In genomic region chr2:8806885-8807701, GRCh38 we compare ENCODE assay signal across 20 cellular contexts. TPM values are rescaled to one million over a fixed set of nuclear protein-coding genes. Genes with fewer than 3 reads are reported as not detected.
DNase-seq lines count a peak whose midpoint lies in the region; ATAC-seq and TF ChIP-seq lines count a peak whose summit lies in the region.
"Had no signal": no experiment of that assay in that cellular context is flagged by ENCODE, and none has a peak within 500 bp of the region (broad histone marks: within the 10 kb centered on the region; RNA-seq: fewer than 3 reads in every experiment).

No MANE protein-coding gene starts in this region.

- H3K27me3 ChIP-seq in WERI-Rb-1 (ENCODE audit: insufficient read depth, low read depth, severe bottlenecking) (no peaks in the 10 kb centered on the region), left lung (no peaks in the 10 kb centered on the region), gastrocnemius medialis (no peaks in the 10 kb centered on the region)
- H3K27me3 ChIP-seq: BLaER1 had no signal

- in situ Hi-C loops in gastrocnemius medialis (cut with MboI; ENCODE audit: low sequenced_read_pairs in 4 of 4), result no loop called here

- TF ChIP-seq CTCF in WERI-Rb-1 (IDR thresholded peaks at IDR 0.05; ENCODE audit: low read depth, low read length) (no peak), left lung (IDR thresholded peaks at IDR 0.05) (no peak), gastrocnemius medialis (IDR thresholded peaks at IDR 0.05 in 4 of 5, conservative IDR thresholded peaks at IDR 0.05 in 1 of 5) (no peak)
- TF ChIP-seq CTCF in activated CD8-positive, alpha-beta T cell treated with anti-CD3 and anti-CD28 coated beads for 36 hours (IDR thresholded peaks at IDR 0.05), result no peak

- POLR2A ChIA-PET in activated CD4-positive, alpha-beta T cell treated with anti-CD3 and anti-CD28 coated beads, Interleukin-2, amount 10 ng/mL, durations not matched to agents 7 days and 5 days (lab: Charles Lee), result no interaction called here
- POLR2A ChIA-PET in activated CD8-positive, alpha-beta T cell treated with anti-CD3 and anti-CD28 coated beads for 36 hours (lab: Charles Lee), result no interaction called here

- H3K4me1 ChIP-seq in left lung (peaks cover 0 to 14% of the 10 kb centered on the region in 2 donors), gastrocnemius medialis (peaks cover 28 to 31% of the 10 kb centered on the region in 2 donors)

- no peaks in the 10 kb centered on the region for H3K9me3 Mint-ChIP-seq in activated CD4-positive, alpha-beta T cell treated with anti-CD3 and anti-CD28 coated beads, Interleukin-2, amount 10 ng/mL, durations not matched to agents 7 days and 5 days
- H3K9me3 Mint-ChIP-seq in T-helper 2 cell treated with Interferon-gamma antibody and Interleukin-4, amounts not matched to agents 5 μg/mL and 100 μg/mL, for 36 hours, result no peaks in the 10 kb centered on the region
- no peaks in the 10 kb centered on the region for H3K9me3 Mint-ChIP-seq in activated CD8-positive, alpha-beta T cell treated with anti-CD3 and anti-CD28 coated beads for 36 hours
- H3K9me3 Mint-ChIP-seq: GM23338 had no signal

- H3K36me3 ChIP-seq in WERI-Rb-1, result peaks cover 56% of the 10 kb centered on the region
- peaks cover 3 to 88% of the 10 kb centered on the region in 2 donors for H3K36me3 ChIP-seq in left lung
- H3K36me3 ChIP-seq in gastrocnemius medialis, result peaks cover 0 to 46% of the 10 kb centered on the region in 2 donors

- intact Hi-C loops in left lung (cut with DNase I) (no loop called here), gastrocnemius medialis (cut with DNase I; ENCODE audit: low total_unique reads) (loop anchor here (5.0 kb wide), 1 partner anchor 805 kb away; no protein-coding TSS in a partner anchor)
- intact Hi-C loops in activated CD8-positive, alpha-beta T cell treated with anti-CD3 and anti-CD28 coated beads for 36 hours (cut with micrococcal nuclease), result loop anchor here (5.0 kb wide), 1 partner anchor 565 kb away; no protein-coding TSS in a partner anchor

- no peaks in the 10 kb centered on the region for H3K27me3 Mint-ChIP-seq in activated CD4-positive, alpha-beta T cell treated with anti-CD3 and anti-CD28 coated beads, Interleukin-2, amount 10 ng/mL, durations not matched to agents 7 days and 5 days
- no peaks in the 10 kb centered on the region for H3K27me3 Mint-ChIP-seq in T-helper 2 cell treated with Interferon-gamma antibody and Interleukin-4, amounts not matched to agents 5 μg/mL and 100 μg/mL, for 36 hours (ENCODE audit: low read depth)
- no peaks in the 10 kb centered on the region for H3K27me3 Mint-ChIP-seq in activated CD8-positive, alpha-beta T cell treated with anti-CD3 and anti-CD28 coated beads for 36 hours
- H3K27me3 Mint-ChIP-seq: CD4-positive, alpha-beta memory T cell had no signal

- H3K4me3 ChIP-seq in WERI-Rb-1 (ENCODE audit: low read depth, low read length) (no peak overlapping the region), left lung (no peak overlapping the region), gastrocnemius medialis (no peak overlapping the region)
- H3K4me3 ChIP-seq: BLaER1, GM23338 had no signal

- no peak for DNase-seq in activated CD4-positive, alpha-beta T cell treated with anti-CD3 and anti-CD28 coated beads, Interleukin-2, amount 10 ng/mL, durations not matched to agents 7 days and 5 days
- DNase-seq in activated CD4-positive, alpha-beta T cell treated with anti-CD3 and anti-CD28 coated beads, Interleukin-2, amount 50 U/mL, for 1 hour, result no peak
- DNase-seq in WERI-Rb-1 (no peak), left lung (no peak), gastrocnemius medialis (no peak), dermis blood vessel endothelial cell (no peak)
- DNase-seq in T-helper 2 cell treated with Interferon-gamma antibody and Interleukin-4, amounts not matched to agents 5 μg/mL and 100 μg/mL, for 36 hours (ENCODE audit: low spot score), result no peak
- no peak for DNase-seq in activated CD8-positive, alpha-beta T cell treated with anti-CD3 and anti-CD28 coated beads for 36 hours
- DNase-seq: CD4-positive, alpha-beta memory T cell; DMS153; GF-D8; HCEC 1CT; MM.1S; NCI-H1092; NCI-H1436 treated with DMSO at 0.1 percent for 48 hours; NCI-H2081; NCI-H774; SHP77 treated with DMSO at 0.1 percent for 48 hours had no signal

- H3K9me3 ChIP-seq in WERI-Rb-1 (ENCODE audit: severe bottlenecking) (no peaks in the 10 kb centered on the region), left lung (no peaks in the 10 kb centered on the region), gastrocnemius medialis (no peaks in the 10 kb centered on the region)
- H3K9me3 ChIP-seq: BLaER1 had no signal

- no peak for TF ChIP-seq POLR2A in gastrocnemius medialis (IDR thresholded peaks at IDR 0.05)

- peaks cover 16% of the 10 kb centered on the region for H3K4me1 Mint-ChIP-seq in activated CD4-positive, alpha-beta T cell treated with anti-CD3 and anti-CD28 coated beads, Interleukin-2, amount 10 ng/mL, durations not matched to agents 7 days and 5 days
- H3K4me1 Mint-ChIP-seq in T-helper 2 cell treated with Interferon-gamma antibody and Interleukin-4, amounts not matched to agents 5 μg/mL and 100 μg/mL, for 36 hours (ENCODE audit: low read depth), result peaks cover 9% of the 10 kb centered on the region
- H3K4me1 Mint-ChIP-seq in activated CD8-positive, alpha-beta T cell treated with anti-CD3 and anti-CD28 coated beads for 36 hours (ENCODE audit: low read depth), result peaks cover 19% of the 10 kb centered on the region
- H3K4me1 Mint-ChIP-seq: GM23338 had no signal

- ATAC-seq in left lung (peak; percentile 80), gastrocnemius medialis (no peak)
- no peak for ATAC-seq in activated CD8-positive, alpha-beta T cell treated with anti-CD3 and anti-CD28 coated beads for 36 hours
- ATAC-seq: GM23338 had no signal

- H3K4me3 Mint-ChIP-seq in activated CD4-positive, alpha-beta T cell treated with anti-CD3 and anti-CD28 coated beads, Interleukin-2, amount 10 ng/mL, durations not matched to agents 7 days and 5 days, result no peak overlapping the region
- H3K4me3 Mint-ChIP-seq in T-helper 2 cell treated with Interferon-gamma antibody and Interleukin-4, amounts not matched to agents 5 μg/mL and 100 μg/mL, for 36 hours, result no peak overlapping the region
- no peak overlapping the region for H3K4me3 Mint-ChIP-seq in activated CD8-positive, alpha-beta T cell treated with anti-CD3 and anti-CD28 coated beads for 36 hours
- H3K4me3 Mint-ChIP-seq: CD4-positive, alpha-beta memory T cell; GM23338 had no signal

- H3K27ac ChIP-seq in WERI-Rb-1, result peak overlapping the region; percentile 77
- peak overlapping the region in 1 of 2 donors; percentile 47 for H3K27ac ChIP-seq in left lung
- H3K27ac ChIP-seq in gastrocnemius medialis, result peak overlapping the region; percentile 22 to 82 (median 58)
- H3K27ac ChIP-seq: BLaER1 had no signal

- peak overlapping the region; percentile 28 for H3K27ac Mint-ChIP-seq in activated CD4-positive, alpha-beta T cell treated with anti-CD3 and anti-CD28 coated beads, Interleukin-2, amount 10 ng/mL, durations not matched to agents 7 days and 5 days
- no peak overlapping the region for H3K27ac Mint-ChIP-seq in T-helper 2 cell treated with Interferon-gamma antibody and Interleukin-4, amounts not matched to agents 5 μg/mL and 100 μg/mL, for 36 hours
- H3K27ac Mint-ChIP-seq in activated CD8-positive, alpha-beta T cell treated with anti-CD3 and anti-CD28 coated beads for 36 hours, result no peak overlapping the region
- H3K27ac Mint-ChIP-seq: GM23338 had no signal

- CTCF ChIA-PET in activated CD4-positive, alpha-beta T cell treated with anti-CD3 and anti-CD28 coated beads, Interleukin-2, amount 10 ng/mL, durations not matched to agents 7 days and 5 days (lab: Charles Lee), result no interaction called here
- CTCF ChIA-PET in activated CD8-positive, alpha-beta T cell treated with anti-CD3 and anti-CD28 coated beads for 36 hours (lab: Charles Lee), result no interaction called here

- H3K36me3 Mint-ChIP-seq in activated CD4-positive, alpha-beta T cell treated with anti-CD3 and anti-CD28 coated beads, Interleukin-2, amount 10 ng/mL, durations not matched to agents 7 days and 5 days (ENCODE audit: low read depth), result peaks cover 60% of the 10 kb centered on the region
- H3K36me3 Mint-ChIP-seq in T-helper 2 cell treated with Interferon-gamma antibody and Interleukin-4, amounts not matched to agents 5 μg/mL and 100 μg/mL, for 36 hours (ENCODE audit: low read depth), result peaks cover 55% of the 10 kb centered on the region
- H3K36me3 Mint-ChIP-seq in activated CD8-positive, alpha-beta T cell treated with anti-CD3 and anti-CD28 coated beads for 36 hours (ENCODE audit: low read depth), result peaks cover 51% of the 10 kb centered on the region

RNA-seq across cellular contexts. Expression of gene KIDINS220, which starts 30.3 kb away (rescaled TPM):
- total RNA-seq in activated CD4-positive, alpha-beta T cell treated with anti-CD3 and anti-CD28 coated beads, Interleukin-2, amount 10 ng/mL, durations not matched to agents 7 days and 5 days, result 10 to 100 TPM; 36.3 TPM
- total RNA-seq in left lung, result 10 to 100 TPM; 60.5 to 62.3 TPM
- 10 to 100 TPM; 57.8 to 78.9 (median 59.1) TPM for total RNA-seq in gastrocnemius medialis
- 10 to 100 TPM; 20.8 to 20.9 TPM for total RNA-seq in activated CD8-positive, alpha-beta T cell treated with anti-CD3 and anti-CD28 coated beads for 36 hours
- 69.6 and 71.5 TPM in 2 replicates for total RNA-seq in dermis blood vessel endothelial cell

Comparison
In these comparisons a context has a peak if more than half of its experiments do, and no peak if none do; other contexts are left out.
1. intact Hi-C loops: an anchor here in gastrocnemius medialis (5.0 kb wide) and activated CD8-positive, alpha-beta T cell treated with anti-CD3 and anti-CD28 coated beads for 36 hours (5.0 kb wide); none called in left lung.